In genomic region chr4:1406416-1406945, GRCh38 we compare ENCODE assay signal across 18 cellular contexts. TPM values are rescaled to one million over a fixed set of nuclear protein-coding genes. Genes with fewer than 3 reads are reported as not detected.
A peak's percentile ranks its signal among the peaks of the same experiment; 100 is the strongest.
DNase-seq lines count a peak whose midpoint lies in the region; ATAC-seq and TF ChIP-seq lines count a peak whose summit lies in the region.
"Had no signal": no experiment of that assay in that cellular context is flagged by ENCODE, and none has a peak within 500 bp of the region (broad histone marks: within the 10 kb centered on the region; RNA-seq: fewer than 3 reads in every experiment).

NKX1-1 (minus strand) TSS chr4:1406442; CDS start chr4:1406442, 0 bp downstream.

- H3K36me3 ChIP-seq in hepatocyte (replicated peaks; ENCODE audit: insufficient read depth, low read depth) (no peaks in the 10 kb centered on the region), upper lobe of right lung (no peaks in the 10 kb centered on the region), A673 (ENCODE audit: insufficient read depth, low read length, poor library complexity, severe bottlenecking) (no peaks in the 10 kb centered on the region)
- H3K36me3 ChIP-seq: cardiac muscle cell, gastroesophageal sphincter, MG63, pancreas had no signal

- no peaks in the 10 kb centered on the region for H3K9me3 Mint-ChIP-seq in activated naive CD4-positive, alpha-beta T cell treated with anti-CD3 and anti-CD28 coated beads, Interleukin-2, amount 50 U/mL, for 24 hours

- peak within 1 kb of the TSS; percentile 23 for H3K27ac Mint-ChIP-seq in activated naive CD4-positive, alpha-beta T cell treated with anti-CD3 and anti-CD28 coated beads, Interleukin-2, amount 50 U/mL, for 24 hours
- peak within 1 kb of the TSS; percentile 19 for H3K27ac Mint-ChIP-seq in T-helper 17 cell

- no peak within 1 kb of the TSS for H3K4me3 ChIP-seq in hepatocyte
- no peak within 1 kb of the TSS for H3K4me3 ChIP-seq in upper lobe of right lung
- H3K4me3 ChIP-seq in A673 (ENCODE audit: low read depth, low read length, poor library complexity, severe bottlenecking) = no peak within 1 kb of the TSS
- H3K4me3 ChIP-seq: cardiac muscle cell, gastroesophageal sphincter, MG63, pancreas had no signal

- intact Hi-C loops in upper lobe of right lung (cut with DNase I) = loop anchor here (10.0 kb wide), 1 partner anchor 58 kb away; no protein-coding TSS in a partner anchor
- intact Hi-C loops in A673 (cut with micrococcal nuclease; ENCODE audit: unreplicated experiment) = no loop called here

- H4K20me1 ChIP-seq in hepatocyte (ENCODE audit: insufficient read depth, poor library complexity, severe bottlenecking) = no peaks in the 10 kb centered on the region

- no peak for DNase-seq in activated naive CD4-positive, alpha-beta T cell (lab: John Stamatoyannopoulos, UW)
- DNase-seq in T-helper 17 cell (no peak), hepatocyte (ENCODE audit: low spot score) (peak; percentile 2), upper lobe of right lung (peak; percentile 46), A673 (ENCODE audit: low spot score) (no peak), NCI-H345 (lab: John Stamatoyannopoulos, UW) (no peak)
- DNase-seq: activated CD4-positive, alpha-beta T cell treated with anti-CD3 and anti-CD28 coated beads for 1 hour; islet precursor cell; MG63; NCI-H2029; SW 1271 had no signal

- no peak within 1 kb of the TSS for H3K27ac ChIP-seq in hepatocyte
- no peak within 1 kb of the TSS for H3K27ac ChIP-seq in upper lobe of right lung
- no peak within 1 kb of the TSS for H3K27ac ChIP-seq in A673 (ENCODE audit: low read depth, low read length, poor library complexity, severe bottlenecking)
- H3K27ac ChIP-seq: cardiac muscle cell, gastroesophageal sphincter, pancreas had no signal

- BruUV-seq in A673 (replicated peaks; lab: Mats Ljungman, UMichigan) = no TSS peak

- H3K36me3 Mint-ChIP-seq in activated naive CD4-positive, alpha-beta T cell treated with anti-CD3 and anti-CD28 coated beads, Interleukin-2, amount 50 U/mL, for 24 hours = peaks cover 2% of the 10 kb centered on the region
- H3K36me3 Mint-ChIP-seq in T-helper 17 cell (ENCODE audit: low read depth) = peaks cover 4% of the 10 kb centered on the region

- H3K9me2 ChIP-seq in hepatocyte (replicated peaks; ENCODE audit: insufficient read depth) = no peaks in the 10 kb centered on the region

- WGBS in hepatocyte (ENCODE audit: low lambda C conversion rate, missing lambda C conversion rate) = 15% methylated on average over 48 of the region's 84 CpGs

- CTCF ChIA-PET in A673 (lab: Charles Lee) = no interaction called here

- H3K4me3 Mint-ChIP-seq in activated naive CD4-positive, alpha-beta T cell treated with anti-CD3 and anti-CD28 coated beads, Interleukin-2, amount 50 U/mL, for 24 hours = peak within 1 kb of the TSS; percentile 37
- H3K4me3 Mint-ChIP-seq in T-helper 17 cell = peak within 1 kb of the TSS; percentile 67

- H3K79me2 ChIP-seq in hepatocyte = no peaks in the 10 kb centered on the region

- ATAC-seq in T-helper 17 cell (no peak), upper lobe of right lung (no peak), HG03097 (IDR thresholded peaks at IDR 0.05; ENCODE audit: low FRiP score, unreplicated experiment) (no peak)
- ATAC-seq: gastroesophageal sphincter, pancreas had no signal

- peaks cover 7% of the 10 kb centered on the region for H3K4me1 Mint-ChIP-seq in activated naive CD4-positive, alpha-beta T cell treated with anti-CD3 and anti-CD28 coated beads, Interleukin-2, amount 50 U/mL, for 24 hours
- peaks cover 16% of the 10 kb centered on the region for H3K4me1 Mint-ChIP-seq in T-helper 17 cell

- no peak within 1 kb of the TSS for H3K4me2 ChIP-seq in hepatocyte

- H3K27me3 ChIP-seq in hepatocyte = peaks cover 71% of the 10 kb centered on the region
- peaks cover 95% of the 10 kb centered on the region for H3K27me3 ChIP-seq in upper lobe of right lung
- H3K27me3 ChIP-seq in A673 (replicated peaks; ENCODE audit: insufficient read depth, low read depth, low read length, poor library complexity) = peaks cover 99% of the 10 kb centered on the region

- POLR2A ChIA-PET in A673 (lab: Charles Lee; ENCODE audit: low non-redundant PET) = no interaction called here

- H3K27me3 Mint-ChIP-seq in activated naive CD4-positive, alpha-beta T cell treated with anti-CD3 and anti-CD28 coated beads, Interleukin-2, amount 50 U/mL, for 24 hours = peaks cover 39% of the 10 kb centered on the region
- peaks cover 50% of the 10 kb centered on the region for H3K27me3 Mint-ChIP-seq in T-helper 17 cell

- no peaks in the 10 kb centered on the region for H3K9me3 ChIP-seq in T-helper 17 cell (ENCODE audit: control insufficient read depth, low read length, poor library complexity, severe bottlenecking)
- no peaks in the 10 kb centered on the region for H3K9me3 ChIP-seq in hepatocyte (ENCODE audit: low read depth)
- H3K9me3 ChIP-seq in upper lobe of right lung = no peaks in the 10 kb centered on the region
- no peaks in the 10 kb centered on the region for H3K9me3 ChIP-seq in A673 (ENCODE audit: low read depth, low read length, poor library complexity, severe bottlenecking)
- H3K9me3 ChIP-seq: gastroesophageal sphincter, MG63, pancreas had no signal

- H3K4me1 ChIP-seq in hepatocyte (ENCODE audit: insufficient read depth) (no peaks in the 10 kb centered on the region), upper lobe of right lung (peaks cover 5% of the 10 kb centered on the region), A673 (ENCODE audit: insufficient read depth, low read length, poor library complexity, severe bottlenecking) (no peaks in the 10 kb centered on the region)

- TF ChIP-seq CTCF in hepatocyte (IDR thresholded peaks at IDR 0.05; ENCODE audit: poor library complexity) (no peak), upper lobe of right lung (IDR thresholded peaks at IDR 0.05) (no peak), A673 (conservative IDR thresholded peaks at IDR 0.05; ENCODE audit: low read depth, low read length) (no peak)

- H2AFZ ChIP-seq in hepatocyte = no peak within 1 kb of the TSS

RNA-seq across cellular contexts. Expression of gene NKX1-1, which starts in this region (rescaled TPM):
- not detected for total RNA-seq in T-helper 17 cell
- total RNA-seq in hepatocyte = not detected in 2 replicates
- not detected in 2 replicates for polyA plus RNA-seq in hepatocyte
- total RNA-seq in upper lobe of right lung = not detected
- not detected in 2 replicates for total RNA-seq in A673 (2021)
- total RNA-seq: cardiac muscle cell, gastroesophageal sphincter, mononuclear cell, pancreas had no signal
- polyA plus RNA-seq: BJ, cardiac muscle cell, pancreas had no signal

Comparison
In these comparisons a context has a peak if more than half of its experiments do, and no peak if none do; other contexts are left out.
1. Peak in DNase-seq in hepatocyte; RNA of the gene not detected or under 1 TPM.
2. Peak in DNase-seq in upper lobe of right lung; RNA of the gene not detected or under 1 TPM.